Comparison of ENCODE assay signal across 1 cellular context in the genomic region with DNA sequence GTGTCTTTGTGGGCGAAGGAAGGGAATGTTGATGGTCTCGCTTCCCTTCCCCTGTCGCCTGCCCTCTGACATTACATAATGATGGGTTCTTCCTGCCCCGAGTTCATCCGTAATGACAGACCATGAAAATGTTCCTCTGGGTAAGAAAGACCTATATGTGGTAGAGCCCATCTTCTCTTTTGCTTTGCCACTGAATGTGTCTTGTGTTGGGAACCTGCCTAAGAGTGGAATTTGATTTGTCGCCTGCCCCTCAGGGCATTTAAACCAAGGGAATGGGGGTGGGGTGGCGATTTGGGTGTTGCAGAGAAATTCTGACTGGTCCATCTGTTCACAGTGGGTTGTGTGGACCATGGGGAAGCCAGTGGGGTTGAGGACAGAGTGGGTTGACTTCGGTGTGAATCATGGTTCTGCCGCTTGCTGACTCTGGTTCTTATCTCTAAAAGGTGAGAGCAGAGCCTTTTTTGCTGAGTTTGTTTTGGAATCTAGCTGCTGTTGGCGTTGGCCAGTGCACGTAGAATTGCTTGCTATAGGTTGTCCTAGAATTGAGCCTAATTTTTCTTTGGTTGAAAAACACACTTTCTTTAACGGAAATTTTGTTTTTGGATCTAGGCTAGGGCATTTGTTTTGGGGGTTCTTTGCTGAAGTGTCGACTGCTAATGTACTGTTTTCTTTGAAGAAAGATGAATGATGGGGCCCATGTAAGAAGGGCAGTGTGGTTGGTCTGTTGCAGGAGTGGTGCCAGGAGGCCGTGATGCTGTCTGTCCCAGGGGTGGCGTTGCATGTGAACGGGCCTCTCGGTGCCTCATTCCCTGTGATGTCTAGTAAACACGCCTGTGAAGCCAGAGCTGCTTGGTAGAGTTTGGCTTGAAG.
TF ChIP-seq lines count a peak whose summit lies in the region.

No MANE protein-coding gene starts in this region.

TF ChIP-seq in HEK293, 187 proteins besides CTCF, POLR2A, EP300 and RAD21 (continued from another document):
- TF ChIP-seq ZBTB44 (tag by site-specific recombination; IDR thresholded peaks at IDR 0.05), result 0 out of 2 replicates have a peak, but pooled peaks have one; percentile 10
- TF ChIP-seq ZNF692 (tag by site-specific recombination; IDR thresholded peaks at IDR 0.05), result peak; percentile 65; the same call in 1 of the 2 replicates
- no peak for TF ChIP-seq ZNF776 (tag by site-specific recombination; IDR thresholded peaks at IDR 0.05; ENCODE audit: borderline replicate concordance)
- no peak for TF ChIP-seq ZNF513 (tag by site-specific recombination; IDR thresholded peaks at IDR 0.05)
- TF ChIP-seq ZBTB20 (tag by site-specific recombination; IDR thresholded peaks at IDR 0.05), result peak; percentile 36; the same call in 1 of the 2 replicates
